Comparison of ENCODE assay signal across 8 cellular contexts in genomic region chr16:88803264-88803987, GRCh38. TPM values are rescaled to one million over a fixed set of nuclear protein-coding genes. Genes with fewer than 3 reads are reported as not detected.
DNase-seq lines count a peak whose midpoint lies in the region; TF ChIP-seq lines count a peak whose summit lies in the region.

Gene CDT1 (plus strand): TSS chr16:88803789. CDS start chr16:88803832, 43 bp downstream.

- intact Hi-C loops in T-helper 2 cell treated with Interferon-gamma antibody and Interleukin-4, amounts not matched to agents 100 ng/mL and 5 ng/mL, for 36 hours (cut with micrococcal nuclease) = loop anchor here (1.0 to 5.0 kb wide), 5 partner anchors 8 to 231 kb away; partner anchors contain the start of genes APRT, PIEZO1 and ZC3H18
- intact Hi-C loops in vagina (cut with DNase I) = no loop called here

- TF ChIP-seq POLR2A in vagina (IDR thresholded peaks at IDR 0.05) = peak in 1 of 2 donors; percentile 89

- DNase-seq in H7 = peak; percentile 100
- peak; percentile 83 for DNase-seq in NCI-H1092 treated with DMSO at 0.1 percent for 48 hours (lab: John Stamatoyannopoulos, UW)
- peak; percentile 20 for DNase-seq in amniotic stem cell (lab: John Stamatoyannopoulos, UW)
- DNase-seq in right atrium auricular region (ENCODE audit: low spot score) = peak; percentile 82
- peak; percentile 82 for DNase-seq in putamen (ENCODE audit: low spot score)
- DNase-seq in vagina (ENCODE audit: extremely low spot score in 2 of 2) = no peak

- peaks cover 17% of the 10 kb centered on the region for H3F3A ChIP-seq in DOHH2 (ENCODE audit: control insufficient read depth, insufficient read depth)

- peaks cover 57% of the 10 kb centered on the region for H3K4me1 ChIP-seq in DOHH2 (ENCODE audit: control insufficient read depth, low read length)
- peaks cover 0 to 25% of the 10 kb centered on the region in 2 donors for H3K4me1 ChIP-seq in right atrium auricular region
- peaks cover 22% of the 10 kb centered on the region for H3K4me1 ChIP-seq in vagina

- TF ChIP-seq CTCF in DOHH2 (IDR thresholded peaks at IDR 0.05; ENCODE audit: low read depth, low read length, poor library complexity, severe bottlenecking) (no peak), right atrium auricular region (IDR thresholded peaks at IDR 0.05) (no peak), vagina (IDR thresholded peaks at IDR 0.05) (no peak)

- peaks cover 69% of the 10 kb centered on the region for H3K36me3 ChIP-seq in DOHH2 (ENCODE audit: control insufficient read depth, low read length)
- H3K36me3 ChIP-seq in H7 (replicated peaks; ENCODE audit: control insufficient read depth, insufficient read depth, low read length) = peaks cover 27% of the 10 kb centered on the region
- no peaks in the 10 kb centered on the region for H3K36me3 ChIP-seq in right atrium auricular region
- no peaks in the 10 kb centered on the region for H3K36me3 ChIP-seq in vagina

- peak within 1 kb of the TSS; percentile 91 for H3K4me2 ChIP-seq in DOHH2 (ENCODE audit: low read length)

- no peaks in the 10 kb centered on the region for H3K9me2 ChIP-seq in DOHH2 (replicated peaks; ENCODE audit: control insufficient read depth, low read length)

- H3K4me3 ChIP-seq in DOHH2 (ENCODE audit: low read length) (peak within 1 kb of the TSS; percentile 98), H7 (ENCODE audit: insufficient read depth, low read depth, low read length) (peak within 1 kb of the TSS; percentile 85), right atrium auricular region (peak within 1 kb of the TSS; percentile 61 to 75), vagina (peak within 1 kb of the TSS; percentile 54 to 65)

- H3K27ac ChIP-seq in DOHH2 (ENCODE audit: low read depth, low read length) (peak within 1 kb of the TSS; percentile 95), right atrium auricular region (peak within 1 kb of the TSS; percentile 68 to 73), vagina (peak within 1 kb of the TSS; percentile 57)

- peaks cover 64% of the 10 kb centered on the region for H3K79me2 ChIP-seq in DOHH2 (ENCODE audit: control insufficient read depth, low read length)

- peaks cover 8% of the 10 kb centered on the region; the same call in 1 of the 2 replicates for H4K20me1 ChIP-seq in DOHH2 (ENCODE audit: control insufficient read depth, insufficient read depth, low read depth, low read length)

- H3K9me3 ChIP-seq in DOHH2 (ENCODE audit: control insufficient read depth, insufficient read depth, low read length) (no peaks in the 10 kb centered on the region), right atrium auricular region (no peaks in the 10 kb centered on the region), vagina (no peaks in the 10 kb centered on the region)

- no peaks in the 10 kb centered on the region for H3K27me3 ChIP-seq in DOHH2 (ENCODE audit: control insufficient read depth, low read length)
- H3K27me3 ChIP-seq in H7 (ENCODE audit: control insufficient read depth, insufficient read depth, low read length) = no peaks in the 10 kb centered on the region
- H3K27me3 ChIP-seq in right atrium auricular region = no peaks in the 10 kb centered on the region
- no peaks in the 10 kb centered on the region for H3K27me3 ChIP-seq in vagina

RNA-seq across cellular contexts. Expression of gene CDT1, which starts in this region (rescaled TPM):
- total RNA-seq in H7 (2014; rRNA removed; shearing (Covaris generic)) = 120 and 176 TPM in 2 replicates
- 92.7 and 95.3 TPM in 2 replicates for total RNA-seq in T-helper 2 cell treated with Interferon-gamma antibody and Interleukin-4, amounts not matched to agents 100 ng/mL and 5 ng/mL, for 36 hours
- total RNA-seq in right atrium auricular region (1 to 10 TPM in 1 of 2 donors, under 1 TPM in 1; 0.39 to 1.3 TPM), vagina (10.8 TPM)

Comparison
In these comparisons a context has a peak if more than half of its experiments do, and no peak if none do; other contexts are left out.
1. DNase-seq: peak in H7 (single experiment), NCI-H1092 treated with DMSO at 0.1 percent for 48 hours (single experiment), amniotic stem cell (single experiment), right atrium auricular region (single experiment) and putamen (single experiment); none in vagina (0 of 2).
2. Peak in every context shown above with its lines, with median percentiles within 50 percentile points of each other: H3K27ac ChIP-seq and H3K4me3 ChIP-seq.